In the genomic region with DNA sequence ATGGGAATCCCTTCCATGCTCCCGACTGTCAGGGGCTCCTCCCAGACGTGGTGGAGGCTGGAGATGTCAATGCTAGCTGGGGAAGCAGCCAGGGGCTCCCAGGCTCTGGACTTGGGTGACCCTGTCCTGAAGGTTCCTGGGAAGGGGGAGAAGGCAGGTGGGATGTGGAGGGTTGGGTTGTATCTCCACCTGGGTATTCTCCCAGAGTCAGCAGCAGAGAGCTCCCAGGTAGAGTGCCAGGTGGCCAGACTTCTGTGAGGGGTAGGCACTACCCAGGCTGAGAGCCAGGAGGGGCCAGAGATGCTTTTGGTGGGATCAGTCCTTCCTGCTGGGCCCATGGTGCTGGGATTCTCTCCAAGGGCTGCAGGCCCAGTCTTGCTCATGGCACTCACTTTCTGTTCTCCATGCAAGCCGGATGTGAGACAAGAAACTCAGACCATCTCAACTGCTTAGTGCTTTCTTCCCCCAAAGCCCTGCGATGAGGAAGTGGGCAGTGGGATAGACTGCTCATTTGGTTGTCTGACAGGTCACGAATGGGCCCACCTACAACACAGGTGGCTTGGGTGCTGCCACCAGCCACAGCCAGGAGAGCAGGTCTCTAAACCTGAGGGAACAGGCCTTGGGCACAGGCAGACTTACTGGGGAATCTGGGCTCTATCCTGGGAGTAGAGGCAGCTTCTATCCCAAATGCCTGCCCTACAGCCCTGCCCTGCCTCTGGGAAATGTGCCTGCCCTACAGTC, we compare ENCODE assay signal across 10 cellular contexts. TPM values are rescaled to one million over a fixed set of nuclear protein-coding genes. Genes with fewer than 3 reads are reported as not detected.
DNase-seq lines count a peak whose midpoint lies in the region; ATAC-seq and TF ChIP-seq lines count a peak whose summit lies in the region.
"Had no signal": no experiment of that assay in that cellular context is flagged by ENCODE, and none has a peak within 500 bp of the region (broad histone marks: within the 10 kb centered on the region; RNA-seq: fewer than 3 reads in every experiment).

No MANE protein-coding gene starts in this region.

- no peak overlapping the region for H3K27ac Mint-ChIP-seq in activated CD4-positive, alpha-beta memory T cell treated with anti-CD3 and anti-CD28 coated beads for 36 hours
- no peak overlapping the region for H3K27ac Mint-ChIP-seq in type B pancreatic cell

- CTCF ChIA-PET in activated CD4-positive, alpha-beta memory T cell treated with anti-CD3 and anti-CD28 coated beads for 36 hours (lab: Charles Lee) = no interaction called here

- intact Hi-C loops in activated CD4-positive, alpha-beta memory T cell treated with anti-CD3 and anti-CD28 coated beads for 36 hours (cut with micrococcal nuclease) = no loop called here
- intact Hi-C loops in left ventricle myocardium superior (cut with micrococcal nuclease) = no loop called here

- H3K4me1 Mint-ChIP-seq in activated CD4-positive, alpha-beta memory T cell treated with anti-CD3 and anti-CD28 coated beads for 36 hours (ENCODE audit: low read depth) = no peaks in the 10 kb centered on the region
- peaks cover 4% of the 10 kb centered on the region for H3K4me1 Mint-ChIP-seq in type B pancreatic cell (ENCODE audit: unreplicated experiment)

- TF ChIP-seq CTCF in GM12865 (IDR thresholded peaks at IDR 0.05; ENCODE audit: insufficient read depth, low read depth, low read length, missing control alignments) (no peak), coronary artery (IDR thresholded peaks at IDR 0.05) (no peak), type B pancreatic cell (conservative IDR thresholded peaks at IDR 0.05) (no peak)

- H3K27me3 Mint-ChIP-seq in activated CD4-positive, alpha-beta memory T cell treated with anti-CD3 and anti-CD28 coated beads for 36 hours = no peaks in the 10 kb centered on the region
- H3K27me3 Mint-ChIP-seq in type B pancreatic cell = peaks cover 11% of the 10 kb centered on the region

- no peaks in the 10 kb centered on the region for H3K9me3 Mint-ChIP-seq in activated CD4-positive, alpha-beta memory T cell treated with anti-CD3 and anti-CD28 coated beads for 36 hours
- H3K9me3 Mint-ChIP-seq in type B pancreatic cell = no peaks in the 10 kb centered on the region

- ATAC-seq in GM19467 (IDR thresholded peaks at IDR 0.05; ENCODE audit: unreplicated experiment) = peak; percentile 70
- ATAC-seq in HG03175 (IDR thresholded peaks at IDR 0.05; ENCODE audit: unreplicated experiment) = peak; percentile 79
- no peak for ATAC-seq in left ventricle myocardium superior

- POLR2A ChIA-PET in activated CD4-positive, alpha-beta memory T cell treated with anti-CD3 and anti-CD28 coated beads for 36 hours (lab: Charles Lee) = no interaction called here

- no peaks in the 10 kb centered on the region for H3K36me3 Mint-ChIP-seq in activated CD4-positive, alpha-beta memory T cell treated with anti-CD3 and anti-CD28 coated beads for 36 hours
- no peaks in the 10 kb centered on the region for H3K36me3 Mint-ChIP-seq in type B pancreatic cell

- peak; percentile 80 for DNase-seq in GM12865 (ENCODE audit: low read depth)
- DNase-seq in coronary artery (ENCODE audit: low spot score) = peak; percentile 47
- no peak for DNase-seq in NK-92 (lab: John Stamatoyannopoulos, UW; ENCODE audit: unreplicated experiment)
- DNase-seq in activated CD4-positive, alpha-beta memory T cell treated with anti-CD3 and anti-CD28 coated beads for 36 hours = no peak
- no peak for DNase-seq in type B pancreatic cell (ENCODE audit: extremely low spot score, unreplicated experiment)
- DNase-seq in left ventricle myocardium superior = no peak
- DNase-seq: NCI-H187 treated with DMSO at 0.1 percent for 48 hours had no signal

- no peak overlapping the region for H3K27ac ChIP-seq in coronary artery

- H3K4me3 Mint-ChIP-seq in activated CD4-positive, alpha-beta memory T cell treated with anti-CD3 and anti-CD28 coated beads for 36 hours = no peak overlapping the region
- no peak overlapping the region for H3K4me3 Mint-ChIP-seq in type B pancreatic cell

- H3K4me3 ChIP-seq in GM12865 (ENCODE audit: low read depth, low read length) = no peak overlapping the region
- H3K4me3 ChIP-seq in coronary artery = no peak overlapping the region

RNA-seq across cellular contexts. Expression of gene CAMK2B, which starts 52.5 kb away (rescaled TPM):
- under 1 TPM; 0.46 to 0.76 TPM for total RNA-seq in activated CD4-positive, alpha-beta memory T cell treated with anti-CD3 and anti-CD28 coated beads for 36 hours
- 7.6 and 8.4 TPM in 2 replicates for total RNA-seq in type B pancreatic cell (ENCODE audit: low replicate concordance)
- 98.4 TPM for total RNA-seq in left ventricle myocardium superior
- total RNA-seq: epithelial cell of proximal tubule had no signal

Comparison
In these comparisons a context has a peak if more than half of its experiments do, and no peak if none do; other contexts are left out.
1. DNase-seq: peak in GM12865 (single experiment) and coronary artery (single experiment); none in NK-92 (single experiment), activated CD4-positive, alpha-beta memory T cell treated with anti-CD3 and anti-CD28 coated beads for 36 hours (single experiment), type B pancreatic cell (single experiment) and left ventricle myocardium superior (single experiment).
2. RNA of gene CAMK2B, which starts 52.5 kb away (total RNA-seq): 98.4 TPM in left ventricle myocardium superior (single experiment); 7.6 to 8.4 TPM in type B pancreatic cell and 0.46 to 0.76 TPM in activated CD4-positive, alpha-beta memory T cell treated with anti-CD3 and anti-CD28 coated beads for 36 hours; every median in the first group is over 10 times any median in the second.